In genomic region chr12:129704232-129704830, GRCh38 we compare ENCODE assay signal across 20 cellular contexts.
DNase-seq lines count a peak whose midpoint lies in the region; ATAC-seq, FAIRE-seq and TF ChIP-seq lines count a peak whose summit lies in the region.
"Had no signal": no experiment of that assay in that cellular context is flagged by ENCODE, and none has a peak within 500 bp of the region (broad histone marks: within the 10 kb centered on the region; RNA-seq: fewer than 3 reads in every experiment).

No MANE protein-coding gene starts in this region.

- H3K27me3 ChIP-seq in aorta (ENCODE audit: control insufficient read depth in 1 of 2, insufficient read depth in 2 of 2, low read length in 1 of 2), result no peaks in the 10 kb centered on the region
- H3K27me3 ChIP-seq in thyroid gland, result no peaks in the 10 kb centered on the region
- H3K27me3 ChIP-seq in pancreas, result peaks cover 0 to 10% (median 3%) of the 10 kb centered on the region in 4 donors

- ATAC-seq in aorta (ENCODE audit: low FRiP score) (no peak), pancreas (no peak)
- ATAC-seq: K562, SK-N-SH treated with all-trans-retinoic acid at 6 μM for 48 hours had no signal

- H3K27ac ChIP-seq in aorta (ENCODE audit: low read depth in 1 of 2, low read length in 2 of 2), result no peak overlapping the region
- no peak overlapping the region for H3K27ac ChIP-seq in thyroid gland
- H3K27ac ChIP-seq in pancreas, result no peak overlapping the region
- H3K27ac ChIP-seq: 22Rv1, C4-2B had no signal

- 25 to 33% methylated on average over 11 of the region's 11 CpGs for WGBS in aorta, 2 donors
- 45 to 53% methylated on average over 11 of the region's 11 CpGs for WGBS in thyroid gland, 2 donors
- WGBS in pancreas, 2 donors, result 26 to 29% methylated on average over 11 of the region's 11 CpGs

- H3K9me3 ChIP-seq in aorta (ENCODE audit: control insufficient read depth, low read length) (peaks cover 2% of the 10 kb centered on the region), thyroid gland (no peaks in the 10 kb centered on the region), pancreas (peaks cover 0 to 5% (median 0%) of the 10 kb centered on the region in 4 donors)

- TF ChIP-seq POLR2A in thyroid gland (IDR thresholded peaks at IDR 0.05), result no peak

- intact Hi-C loops in aorta (cut with DNase I), result no loop called here
- intact Hi-C loops in thyroid gland (cut with DNase I), result no loop called here
- intact Hi-C loops in pancreas (cut with DNase I), result no loop called here

- H3K4me1 ChIP-seq in aorta (ENCODE audit: control insufficient read depth in 1 of 2, insufficient read depth in 2 of 2, low read length in 2 of 2) (no peaks in the 10 kb centered on the region), thyroid gland (no peaks in the 10 kb centered on the region), pancreas (no peaks in the 10 kb centered on the region)

- no peak for TF ChIP-seq CTCF in choroid plexus epithelial cell (conservative IDR thresholded peaks at IDR 0.05; ENCODE audit: low read depth, low read length)
- TF ChIP-seq CTCF in thyroid gland (IDR thresholded peaks at IDR 0.05), result no peak
- no peak for TF ChIP-seq CTCF in pancreas (IDR thresholded peaks at IDR 0.05)

- H3K36me3 ChIP-seq in aorta (ENCODE audit: control insufficient read depth in 1 of 2, insufficient read depth in 2 of 2, low read length in 1 of 2) (no peaks in the 10 kb centered on the region), thyroid gland (no peaks in the 10 kb centered on the region), pancreas (no peaks in the 10 kb centered on the region)

- DNase-seq in DMS53 (lab: John Stamatoyannopoulos, UW), result peak; percentile 42
- no peak for DNase-seq in DMS53 treated with DMSO at 0.1 percent for 48 hours (lab: John Stamatoyannopoulos, UW; ENCODE audit: unreplicated experiment)
- peak; percentile 34 for DNase-seq in NCI-H2196 (lab: John Stamatoyannopoulos, UW; ENCODE audit: unreplicated experiment)
- peak; percentile 8 for DNase-seq in choroid plexus epithelial cell (ENCODE audit: low read depth)
- peak; percentile 70 for DNase-seq in smooth muscle cell of the brain vasculature (ENCODE audit: low read depth, low spot score)
- DNase-seq in aorta, result no peak
- no peak for DNase-seq in thyroid gland
- DNase-seq in pancreas, result no peak
- DNase-seq: AML-193, DND-41, NCI-H1105 treated with DMSO at 0.1 percent for 48 hours, NCI-H187, NCI-H446 treated with DMSO at 0.1 percent for 48 hours, SIG-M5, T-helper 1 cell had no signal

- FAIRE-seq in pancreas (lab: Jason Lieb, UNC), result no peak
- FAIRE-seq: G401.6, K562 had no signal

- H3K4me3 ChIP-seq in choroid plexus epithelial cell (ENCODE audit: low read depth, low read length) (no peak overlapping the region), aorta (ENCODE audit: low read length in 2 of 2) (no peak overlapping the region), thyroid gland (replicated peaks in 1 of 3) (no peak overlapping the region), pancreas (no peak overlapping the region)
- H3K4me3 ChIP-seq: K562 had no signal

Comparison
In these comparisons a context has a peak if more than half of its experiments do, and no peak if none do; other contexts are left out.
1. DNase-seq: peak in DMS53 (single experiment), NCI-H2196 (single experiment), choroid plexus epithelial cell (single experiment) and smooth muscle cell of the brain vasculature (single experiment); none in DMS53 treated with DMSO at 0.1 percent for 48 hours (single experiment), aorta (0 of 2), thyroid gland (0 of 2) and pancreas (0 of 6).